12 cellular contexts compared by ENCODE assay signal in genomic region chr11:44016129-44016528, GRCh38. TPM values are rescaled to one million over a fixed set of nuclear protein-coding genes. Genes with fewer than 3 reads are reported as not detected.
DNase-seq lines count a peak whose midpoint lies in the region; ATAC-seq and TF ChIP-seq lines count a peak whose summit lies in the region.
"Had no signal": no experiment of that assay in that cellular context is flagged by ENCODE, and none has a peak within 500 bp of the region (broad histone marks: within the 10 kb centered on the region; RNA-seq: fewer than 3 reads in every experiment).

No MANE protein-coding gene starts in this region.

- no peaks in the 10 kb centered on the region for H3K36me3 Mint-ChIP-seq in activated naive CD8-positive, alpha-beta T cell treated with anti-CD3 and anti-CD28 coated beads for 36 hours
- H3K36me3 Mint-ChIP-seq: activated naive CD8-positive, alpha-beta T cell had no signal

- H3K9me3 Mint-ChIP-seq in activated naive CD8-positive, alpha-beta T cell treated with anti-CD3 and anti-CD28 coated beads for 36 hours = no peaks in the 10 kb centered on the region

- intact Hi-C loops in sciatic nerve (cut with DNase I) = no loop called here

- H3K4me3 Mint-ChIP-seq in activated naive CD8-positive, alpha-beta T cell treated with anti-CD3 and anti-CD28 coated beads for 36 hours = no peak overlapping the region
- H3K4me3 Mint-ChIP-seq: activated naive CD8-positive, alpha-beta T cell had no signal

- no peak overlapping the region for H3K4me3 ChIP-seq in fibroblast of villous mesenchyme (ENCODE audit: low read depth, low read length)

- no peak overlapping the region for H3K27ac Mint-ChIP-seq in activated naive CD8-positive, alpha-beta T cell treated with anti-CD3 and anti-CD28 coated beads for 36 hours
- H3K27ac Mint-ChIP-seq: activated naive CD8-positive, alpha-beta T cell had no signal

- H3K27me3 Mint-ChIP-seq in activated naive CD8-positive, alpha-beta T cell treated with anti-CD3 and anti-CD28 coated beads for 36 hours = peaks cover 11% of the 10 kb centered on the region

- H3K4me1 Mint-ChIP-seq in activated naive CD8-positive, alpha-beta T cell treated with anti-CD3 and anti-CD28 coated beads for 36 hours = peaks cover 4% of the 10 kb centered on the region

- ATAC-seq in sciatic nerve (peak; percentile 36), GM21367 (IDR thresholded peaks at IDR 0.05; ENCODE audit: unreplicated experiment) (no peak), HG03457 (IDR thresholded peaks at IDR 0.05; ENCODE audit: unreplicated experiment) (no peak), GM19328 (IDR thresholded peaks at IDR 0.05; ENCODE audit: unreplicated experiment) (no peak)
- ATAC-seq: esophagus mucosa had no signal

- no peak for TF ChIP-seq CTCF in fibroblast of villous mesenchyme (IDR thresholded peaks at IDR 0.05; ENCODE audit: insufficient read depth, low read depth, low read length)

- DNase-seq in EL (peak; percentile 63), RPMI7951 (ENCODE audit: low read depth) (peak; percentile 85), fibroblast of villous mesenchyme (ENCODE audit: low read depth) (peak; percentile 79), sciatic nerve (ENCODE audit: low spot score) (no peak)
- no peak for DNase-seq in activated naive CD8-positive, alpha-beta T cell treated with anti-CD3 and anti-CD28 coated beads for 36 hours
- DNase-seq: NCI-H774 had no signal

RNA-seq across cellular contexts. Expression of gene ACCSL, which starts 31.7 kb away (rescaled TPM):
- total RNA-seq in RPMI7951 (2014; rRNA removed; shearing (Covaris generic)) = not detected in 2 replicates
- total RNA-seq in fibroblast of villous mesenchyme = under 0.01 TPM in 1 of 2 replicates, not detected in the other
- total RNA-seq in sciatic nerve = not detected
- total RNA-seq in activated naive CD8-positive, alpha-beta T cell treated with anti-CD3 and anti-CD28 coated beads for 36 hours = not detected
- total RNA-seq: esophagus mucosa, urinary bladder had no signal

RNA-seq across cellular contexts. Expression of gene ACCS, which starts 49.9 kb away (rescaled TPM):
- 2.1 and 2.5 TPM in 2 replicates for total RNA-seq in RPMI7951 (2014; rRNA removed; shearing (Covaris generic))
- total RNA-seq in fibroblast of villous mesenchyme (12.6 and 18.6 TPM in 2 replicates), sciatic nerve (71.6 TPM)
- 1 to 10 TPM; 4.9 to 5.2 TPM for total RNA-seq in activated naive CD8-positive, alpha-beta T cell treated with anti-CD3 and anti-CD28 coated beads for 36 hours

Comparison
In these comparisons a context has a peak if more than half of its experiments do, and no peak if none do; other contexts are left out.
1. DNase-seq: peak in EL (single experiment), RPMI7951 (single experiment) and fibroblast of villous mesenchyme (single experiment); none in sciatic nerve (single experiment) and activated naive CD8-positive, alpha-beta T cell treated with anti-CD3 and anti-CD28 coated beads for 36 hours (single experiment).